In the genomic region with DNA sequence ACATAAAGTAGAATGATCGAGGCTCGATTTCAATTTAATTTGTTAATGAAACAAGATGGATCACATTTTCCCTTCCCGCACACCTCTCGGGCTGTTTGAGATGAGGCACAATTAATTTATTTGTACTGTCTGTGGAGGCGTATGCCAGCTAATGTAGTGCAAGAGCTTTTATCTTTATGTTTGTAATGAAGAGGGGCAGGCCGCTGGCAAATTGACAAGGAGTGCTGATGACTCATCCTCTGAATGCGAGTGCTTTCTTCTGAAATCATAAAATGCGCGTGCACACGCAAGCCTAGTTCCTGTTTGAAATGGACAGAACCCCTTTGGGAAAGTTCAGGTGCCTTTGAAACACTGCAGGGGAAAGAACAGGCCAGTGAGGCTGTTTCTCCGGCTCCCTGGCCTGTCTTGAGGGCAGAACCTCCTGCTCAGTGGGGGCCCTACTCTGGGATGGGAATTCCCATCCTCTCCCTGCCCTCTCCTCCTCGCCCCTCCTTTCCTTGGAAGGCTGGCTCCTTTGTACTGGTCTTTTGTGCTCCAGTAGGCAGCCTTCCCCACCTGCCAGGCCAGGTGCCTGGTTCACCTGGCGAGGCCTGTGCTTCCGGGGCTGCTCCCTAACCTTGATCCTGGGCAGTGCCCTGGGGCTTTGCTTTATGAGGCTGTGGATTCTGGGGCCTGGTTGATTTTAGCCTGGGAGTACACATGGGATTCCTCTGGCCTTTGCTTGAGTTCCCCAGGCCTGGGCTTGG, we compare ENCODE assay signal across 8 cellular contexts. TPM values are rescaled to one million over a fixed set of nuclear protein-coding genes. Genes with fewer than 3 reads are reported as not detected.
DNase-seq lines count a peak whose midpoint lies in the region; ATAC-seq, FAIRE-seq and TF ChIP-seq lines count a peak whose summit lies in the region.

No MANE protein-coding gene starts in this region.

- H3K36me3 ChIP-seq in colonic mucosa (no peaks in the 10 kb centered on the region), right lobe of liver (no peaks in the 10 kb centered on the region)

- H3K4me3 ChIP-seq in colonic mucosa (no peak overlapping the region), right lobe of liver (no peak overlapping the region)

- TF ChIP-seq CTCF in colonic mucosa (IDR thresholded peaks at IDR 0.05) (no peak), right lobe of liver (IDR thresholded peaks at IDR 0.05) (no peak)

- DNase-seq in H54 (ENCODE audit: insufficient read length, low spot score) (peak; percentile 36), NCI-H345 (lab: John Stamatoyannopoulos, UW) (peak; percentile 96), colonic mucosa (peak; percentile 94), right lobe of liver (peak in 2 of 3 donors; percentile 52 to 65), SK-N-DZ (ENCODE audit: low spot score) (no peak), activated gamma-delta T cell (lab: John Stamatoyannopoulos, UW) (no peak), globus pallidus (ENCODE audit: low spot score) (no peak), GM03348 (ENCODE audit: low spot score) (no peak)

- peak; percentile 18 to 68 (median 46) for ATAC-seq in right lobe of liver

- 0 out of 2 replicates have a peak, but pooled peaks have one; percentile 5 for TF ChIP-seq POLR2A in H54 (IDR thresholded peaks at IDR 0.05; ENCODE audit: low read depth, low read length)
- no peak for TF ChIP-seq POLR2A in right lobe of liver (IDR thresholded peaks at IDR 0.05)

- WGBS in right lobe of liver (ENCODE audit: insufficient coverage, low coverage, low lambda C conversion rate, missing lambda C conversion rate): 70% methylated on average over 11 of the region's 14 CpGs

- FAIRE-seq in H54 (lab: Jason Lieb, UNC): no peak

- H3K4me1 ChIP-seq in colonic mucosa: peaks cover 12% of the 10 kb centered on the region
- peaks cover 0 to 31% (median 0%) of the 10 kb centered on the region in 4 donors for H3K4me1 ChIP-seq in right lobe of liver

- intact Hi-C loops in colonic mucosa (cut with DNase I): no loop called here
- intact Hi-C loops in right lobe of liver (cut with DNase I): no loop called here

- H3K27ac ChIP-seq in colonic mucosa (peak overlapping the region; percentile 91), right lobe of liver (no peak overlapping the region)

- H3K9ac ChIP-seq in colonic mucosa (ENCODE audit: low read depth in 2 of 2, low read length in 2 of 2): peak overlapping the region; percentile 50 to 66

- H3K9me3 ChIP-seq in colonic mucosa: no peaks in the 10 kb centered on the region
- H3K9me3 ChIP-seq in right lobe of liver: no peaks in the 10 kb centered on the region

- H3K27me3 ChIP-seq in colonic mucosa: no peaks in the 10 kb centered on the region
- no peaks in the 10 kb centered on the region for H3K27me3 ChIP-seq in right lobe of liver

RNA-seq across cellular contexts. Expression of a gene that starts 50.3 kb away (rescaled TPM):
- total RNA-seq in colonic mucosa: 10 to 100 TPM; 32.7 to 56.7 TPM
- total RNA-seq in right lobe of liver: 10 to 100 TPM; 28.3 to 41.5 (median 32.2) TPM
- polyA plus RNA-seq in SK-N-DZ (2014; cell fraction: cytosol; rRNA removed): 29.0 and 44.2 TPM in 2 replicates
- polyA plus RNA-seq in SK-N-DZ (2014; cell fraction: nucleus; rRNA removed): 23.3 and 31.1 TPM in 2 replicates

Comparison
In these comparisons a context has a peak if more than half of its experiments do, and no peak if none do; other contexts are left out.
1. DNase-seq: peak in H54 (single experiment), NCI-H345 (single experiment), colonic mucosa (single experiment) and right lobe of liver (2 of 3); none in SK-N-DZ (single experiment), activated gamma-delta T cell (single experiment), globus pallidus (single experiment) and GM03348 (single experiment).